ENCODE assay signal across 11 cellular contexts in genomic region chr14:61147898-61148549, GRCh38.
A peak's percentile ranks its signal among the peaks of the same experiment; 100 is the strongest.
DNase-seq lines count a peak whose midpoint lies in the region; ATAC-seq, FAIRE-seq and TF ChIP-seq lines count a peak whose summit lies in the region.
"Had no signal": no experiment of that assay in that cellular context is flagged by ENCODE, and none has a peak within 500 bp of the region (broad histone marks: within the 10 kb centered on the region; RNA-seq: fewer than 3 reads in every experiment).

No MANE protein-coding gene starts in this region.

- H3K4me3 ChIP-seq in vagina (no peak overlapping the region), small intestine (ENCODE audit: low read depth in 1 of 2, low read length in 2 of 2) (no peak overlapping the region)
- H3K4me3 ChIP-seq: MG63, SK-N-MC had no signal

- H3K27me3 ChIP-seq in vagina (no peaks in the 10 kb centered on the region), small intestine (ENCODE audit: control insufficient read depth in 2 of 2, insufficient read depth in 2 of 2, low read length in 2 of 2) (no peaks in the 10 kb centered on the region)
- H3K27me3 ChIP-seq: MG63 had no signal

- H3K9me3 ChIP-seq in vagina (no peaks in the 10 kb centered on the region), small intestine (ENCODE audit: control insufficient read depth, low read depth) (no peaks in the 10 kb centered on the region)

- H3K27ac ChIP-seq in substantia nigra (ENCODE audit: low read depth, low read length, poor library complexity, severe bottlenecking): peak overlapping the region; percentile 47
- H3K27ac ChIP-seq in vagina: no peak overlapping the region
- no peak overlapping the region for H3K27ac ChIP-seq in small intestine (ENCODE audit: low read depth in 1 of 2, low read length in 1 of 2)

- H3K36me3 ChIP-seq in vagina (no peaks in the 10 kb centered on the region), small intestine (ENCODE audit: control insufficient read depth in 2 of 2, insufficient read depth in 2 of 2, low read length in 2 of 2) (no peaks in the 10 kb centered on the region)
- H3K36me3 ChIP-seq: MG63 had no signal

- FAIRE-seq in small intestine (lab: Jason Lieb, UNC): no peak

- peaks cover 37% of the 10 kb centered on the region for H3K4me1 ChIP-seq in vagina
- H3K4me1 ChIP-seq in small intestine (ENCODE audit: control insufficient read depth in 2 of 2, insufficient read depth in 1 of 2, low read depth in 1 of 2, low read length in 1 of 2): no peaks in the 10 kb centered on the region

- no peak for TF ChIP-seq POLR2A in vagina (IDR thresholded peaks at IDR 0.05)

- 72 to 74% (median 73%) methylated on average over 19 of the region's 19 CpGs for WGBS in small intestine, 3 donors

- intact Hi-C loops in vagina (cut with DNase I): no loop called here

- DNase-seq in NCI-H2107 (lab: John Stamatoyannopoulos, UW) (peak; percentile 66), cerebellum (ENCODE audit: low spot score) (peak; percentile 4), kidney glomerular epithelial cell (lab: John Stamatoyannopoulos, UW) (peak; percentile 72), substantia nigra (lab: John Stamatoyannopoulos, UW) (peak in 42 of 49 donors; percentile 5 to 60 (median 28)), vagina (ENCODE audit: extremely low spot score in 2 of 2) (no peak), small intestine (no peak), cerebellar nuclear complex (lab: John Stamatoyannopoulos, UW) (no peak)
- DNase-seq: H7, MG63 had no signal

- no peak for ATAC-seq in GM21737 (IDR thresholded peaks at IDR 0.05; ENCODE audit: unreplicated experiment)

- no peak for TF ChIP-seq CTCF in vagina (IDR thresholded peaks at IDR 0.05)

Comparison
In these comparisons a context has a peak if more than half of its experiments do, and no peak if none do; other contexts are left out.
1. DNase-seq: peak in NCI-H2107 (single experiment), cerebellum (single experiment), kidney glomerular epithelial cell (single experiment) and substantia nigra (42 of 49); none in vagina (0 of 2), small intestine (single experiment) and cerebellar nuclear complex (0 of 2).